Comparison of ENCODE assay signal across 1 cellular context in genomic region chr1:155648207-155649147, GRCh38.
TF ChIP-seq lines count a peak whose summit lies in the region.

No MANE protein-coding gene starts in this region.

TF ChIP-seq in HepG2, 621 proteins besides CTCF, POLR2A, EP300 and RAD21 (continued from another document):
- TF ChIP-seq GRHL1 (CRISPR knock-in tag; conservative IDR thresholded peaks at IDR 0.05) = no peak
- no peak for TF ChIP-seq NR2F6 (IDR thresholded peaks at IDR 0.05)
- 0 out of 2 replicates have a peak, but pooled peaks have one; percentile 18 for TF ChIP-seq NR2F6 (CRISPR knock-in tag; IDR thresholded peaks at IDR 0.05)
- TF ChIP-seq ETV5 (CRISPR knock-in tag; IDR thresholded peaks at IDR 0.05; ENCODE audit: borderline replicate concordance) = 0 out of 2 replicates have a peak, but pooled peaks have one; percentile 28
- TF ChIP-seq FOXA1 (IDR thresholded peaks at IDR 0.05) = no peak
- TF ChIP-seq FOXA1 (CRISPR knock-in tag; IDR thresholded peaks at IDR 0.05) = peak; percentile 75
- no peak for TF ChIP-seq ZNF564 (CRISPR knock-in tag; IDR thresholded peaks at IDR 0.05)
- peak; percentile 53; the same call in 1 of the 2 replicates for TF ChIP-seq FOXA3 (CRISPR knock-in tag; IDR thresholded peaks at IDR 0.05)
- 0 out of 2 replicates have a peak, but pooled peaks have one; percentile 36 for TF ChIP-seq MIXL1 (CRISPR knock-in tag; IDR thresholded peaks at IDR 0.05)
- TF ChIP-seq NKX3-1 (CRISPR knock-in tag; IDR thresholded peaks at IDR 0.05) = no peak
- TF ChIP-seq RNF219 (CRISPR knock-in tag; IDR thresholded peaks at IDR 0.05) = no peak
- TF ChIP-seq GATA4 (IDR thresholded peaks at IDR 0.05; ENCODE audit: borderline replicate concordance, low read depth) = peak; percentile 25; the same call in 1 of the 2 replicates
- no peak for TF ChIP-seq HNRNPK (IDR thresholded peaks at IDR 0.05; ENCODE audit: low read depth, low read length, poor library complexity, severe bottlenecking)
- TF ChIP-seq BCL6 (CRISPR knock-in tag; IDR thresholded peaks at IDR 0.05) = peak; percentile 48
- no peak for TF ChIP-seq ZNF235 (CRISPR knock-in tag; IDR thresholded peaks at IDR 0.05; ENCODE audit: borderline replicate concordance)
- TF ChIP-seq CEBPG (CRISPR knock-in tag; IDR thresholded peaks at IDR 0.05) = peak; percentile 80
- no peak for TF ChIP-seq CENPBD1 (CRISPR knock-in tag; IDR thresholded peaks at IDR 0.05; ENCODE audit: borderline replicate concordance, low read depth)
- TF ChIP-seq RARA (CRISPR knock-in tag; IDR thresholded peaks at IDR 0.05) = 0 out of 2 replicates have a peak, but pooled peaks have one; percentile 16
- TF ChIP-seq MEIS2 (CRISPR knock-in tag; IDR thresholded peaks at IDR 0.05) = peak; percentile 52; the same call in 1 of the 2 replicates
- TF ChIP-seq MEIS1 (CRISPR knock-in tag; IDR thresholded peaks at IDR 0.05; ENCODE audit: borderline replicate concordance) = no peak
- TF ChIP-seq HDAC1 (CRISPR knock-in tag; IDR thresholded peaks at IDR 0.05) = peak; percentile 31; the same call in 1 of the 2 replicates
- TF ChIP-seq SMC3 (IDR thresholded peaks at IDR 0.05; ENCODE audit: low read length) = peak; percentile 65
- no peak for TF ChIP-seq FOSL1 (CRISPR knock-in tag; IDR thresholded peaks at IDR 0.05; ENCODE audit: borderline replicate concordance)
- TF ChIP-seq ZBTB7A (CRISPR knock-in tag; IDR thresholded peaks at IDR 0.05) = no peak
- TF ChIP-seq SOX13 (IDR thresholded peaks at IDR 0.05) = no peak
- TF ChIP-seq SOX13 (CRISPR knock-in tag; conservative IDR thresholded peaks at IDR 0.05 in 1 of 2, IDR thresholded peaks at IDR 0.05 in 1 of 2) = peak in 1 of 2 experiments; percentile 72; a peak in 2 of 4 replicates
- TF ChIP-seq SIN3A (IDR thresholded peaks at IDR 0.05; ENCODE audit: borderline replicate concordance, low read depth, low read length) = 0 out of 2 replicates have a peak, but pooled peaks have one; percentile 28
- TF ChIP-seq FOXM1 (CRISPR knock-in tag; IDR thresholded peaks at IDR 0.05) = no peak
- peak; percentile 76; the same call in 1 of the 2 replicates for TF ChIP-seq CEBPB (IDR thresholded peaks at IDR 0.05; ENCODE audit: borderline replicate concordance, low read depth, low read length)
- no peak for TF ChIP-seq ZNF274 (CRISPR knock-in tag; IDR thresholded peaks at IDR 0.05)
- no peak for TF ChIP-seq NFRKB (IDR thresholded peaks at IDR 0.05)
- no peak for TF ChIP-seq HHEX (CRISPR knock-in tag; IDR thresholded peaks at IDR 0.05)
- TF ChIP-seq ZNF740 (CRISPR knock-in tag; IDR thresholded peaks at IDR 0.05) = no peak
- 0 out of 2 replicates have a peak, but pooled peaks have one; percentile 15 for TF ChIP-seq HNF4A (CRISPR knock-in tag; IDR thresholded peaks at IDR 0.05)
- 0 out of 2 replicates have a peak, but pooled peaks have one; percentile 23 for TF ChIP-seq TARDBP (CRISPR knock-in tag; IDR thresholded peaks at IDR 0.05)
- TF ChIP-seq KMT2A (CRISPR knock-in tag; IDR thresholded peaks at IDR 0.05) = no peak
- TF ChIP-seq IRF2 (CRISPR knock-in tag; IDR thresholded peaks at IDR 0.05) = 0 out of 2 replicates have a peak, but pooled peaks have one; percentile 22
TF ChIP-seq in HepG2: peak in this region for 40.
